9 cellular contexts compared by ENCODE assay signal in the genomic region with DNA sequence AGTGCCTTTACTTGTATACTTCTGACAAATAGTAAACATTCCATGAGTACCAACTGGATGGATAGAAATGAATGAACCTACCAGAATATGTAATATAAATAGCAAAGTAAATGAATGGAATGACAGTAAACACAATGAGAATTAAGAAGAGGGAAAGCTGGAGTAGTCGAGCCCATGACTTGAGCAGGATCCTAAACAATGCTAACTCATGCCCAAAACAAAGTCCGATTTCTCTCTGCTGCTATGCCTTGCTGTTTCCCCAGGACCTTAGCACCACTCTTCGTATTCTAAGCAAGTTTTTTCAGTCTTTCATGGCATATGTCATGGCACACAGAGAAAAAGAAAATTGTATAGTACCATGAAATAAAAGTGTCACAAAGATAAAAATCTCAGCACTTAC. TPM values are rescaled to one million over a fixed set of nuclear protein-coding genes. Genes with fewer than 3 reads are reported as not detected.
DNase-seq lines count a peak whose midpoint lies in the region; ATAC-seq and TF ChIP-seq lines count a peak whose summit lies in the region.
"Had no signal": no experiment of that assay in that cellular context is flagged by ENCODE, and none has a peak within 500 bp of the region (broad histone marks: within the 10 kb centered on the region; RNA-seq: fewer than 3 reads in every experiment).

No MANE protein-coding gene starts in this region.

- no peaks in the 10 kb centered on the region for H3K9me3 Mint-ChIP-seq in CD8-positive, alpha-beta memory T cell

- H3K36me3 ChIP-seq in CD8-positive, alpha-beta memory T cell (ENCODE audit: insufficient read depth, low read length) = no peaks in the 10 kb centered on the region
- H3K36me3 ChIP-seq in MG63 (peaks cover 27% of the 10 kb centered on the region), neuron (ENCODE audit: insufficient read depth, low read length) (peaks cover 12% of the 10 kb centered on the region)

- CTCF ChIA-PET in CD8-positive, alpha-beta memory T cell (lab: Charles Lee) = no interaction called here

- H3K27me3 Mint-ChIP-seq in CD8-positive, alpha-beta memory T cell = no peaks in the 10 kb centered on the region

- H3K36me3 Mint-ChIP-seq in CD8-positive, alpha-beta memory T cell = peaks cover 0 to 39% (median 4%) of the 10 kb centered on the region in 3 donors

- DNase-seq in CD8-positive, alpha-beta memory T cell = no peak
- DNase-seq in MG63 (no peak), dorsolateral prefrontal cortex (no peak), SW 1271 (lab: John Stamatoyannopoulos, UW) (no peak), foreskin keratinocyte (no peak), AG20443 (ENCODE audit: low spot score) (no peak), hippocampal formation (lab: John Stamatoyannopoulos, UW) (no peak)

- no peaks in the 10 kb centered on the region for H3K27me3 ChIP-seq in CD8-positive, alpha-beta memory T cell (ENCODE audit: insufficient read depth, low read length, poor library complexity, severe bottlenecking)
- no peaks in the 10 kb centered on the region for H3K27me3 ChIP-seq in MG63
- H3K27me3 ChIP-seq in dorsolateral prefrontal cortex = no peaks in the 10 kb centered on the region
- no peaks in the 10 kb centered on the region for H3K27me3 ChIP-seq in neuron (ENCODE audit: insufficient read depth, low read length)
- no peaks in the 10 kb centered on the region for H3K27me3 ChIP-seq in foreskin keratinocyte

- POLR2A ChIA-PET in CD8-positive, alpha-beta memory T cell (lab: Charles Lee) = interaction anchor here (2.3 kb wide), 1 partner anchor 62 kb away, joined by 22 read pairs; the partner anchor contains the start of genes NCBP1 and TSTD2

- H3K4me3 ChIP-seq in CD8-positive, alpha-beta memory T cell (ENCODE audit: low read length) = peak overlapping the region; percentile 78
- 0 out of 2 replicates have a peak overlapping the region, but pooled peaks have one; percentile 2 for H3K4me3 ChIP-seq in MG63
- H3K4me3 ChIP-seq in dorsolateral prefrontal cortex = peak overlapping the region in 57 of 59 donors; percentile 8 to 99 (median 89)
- peak overlapping the region; percentile 69 for H3K4me3 ChIP-seq in neuron (ENCODE audit: low read length)

- intact Hi-C loops in dorsolateral prefrontal cortex (cut with DNase I) = loop anchor here (5.0 to 10.0 kb wide), 5 partner anchors 63 to 559 kb away; partner anchors contain the start of genes ANP32B (in 1 of the 2), NCBP1 (in 1 of the 2), TBC1D2 (in 1 of the 2) and TRMO (in 1 of the 2)

- no peak overlapping the region for H3K27ac ChIP-seq in CD8-positive, alpha-beta memory T cell (ENCODE audit: low read depth, low read length)
- H3K27ac ChIP-seq in dorsolateral prefrontal cortex (peak overlapping the region in 4 of 59 donors; percentile 92 to 97 (median 94)), foreskin keratinocyte (no peak overlapping the region)

- ATAC-seq in foreskin keratinocyte = no peak
- ATAC-seq: sciatic nerve had no signal

- no peaks in the 10 kb centered on the region for H3K9me3 ChIP-seq in CD8-positive, alpha-beta memory T cell (ENCODE audit: low read length)
- H3K9me3 ChIP-seq in MG63 (no peaks in the 10 kb centered on the region), neuron (ENCODE audit: low read length) (no peaks in the 10 kb centered on the region)

- H3K27ac Mint-ChIP-seq in CD8-positive, alpha-beta memory T cell = peak overlapping the region in 5 of 8 donors; percentile 48 to 98 (median 95)

- peaks cover 38% of the 10 kb centered on the region for H3K4me1 ChIP-seq in CD8-positive, alpha-beta memory T cell (ENCODE audit: insufficient read depth, low read length)
- H3K4me1 ChIP-seq in neuron (ENCODE audit: insufficient read depth, low read length) (peaks cover 15% of the 10 kb centered on the region), foreskin keratinocyte (peaks cover 6% of the 10 kb centered on the region)

- TF ChIP-seq CTCF in dorsolateral prefrontal cortex (IDR thresholded peaks at IDR 0.05 in 54 of 56, conservative IDR thresholded peaks at IDR 0.05 in 2 of 56; ENCODE audit: low read depth in 1 of 56, partially characterized antibody in 56 of 56) (no peak), foreskin keratinocyte (conservative IDR thresholded peaks at IDR 0.05) (no peak)

- peaks cover 52 to 58% (median 56%) of the 10 kb centered on the region in 3 donors for H3K4me1 Mint-ChIP-seq in CD8-positive, alpha-beta memory T cell

- no peak overlapping the region for H2AFZ ChIP-seq in neuron (ENCODE audit: low read depth, low read length)

- H3K4me3 Mint-ChIP-seq in CD8-positive, alpha-beta memory T cell = peak overlapping the region; percentile 17 to 96 (median 92)

RNA-seq across cellular contexts. Expression of gene XPA, which starts 1.8 kb away (rescaled TPM):
- 10 to 100 TPM; 11.2 to 13.0 TPM for total RNA-seq in CD8-positive, alpha-beta memory T cell
- 37.9 TPM for polyA plus RNA-seq in CD8-positive, alpha-beta memory T cell
- 4.9 and 15.5 TPM in 2 replicates for total RNA-seq in MG63 (2014; rRNA removed; shearing (Covaris generic); ENCODE audit: low replicate concordance)
- total RNA-seq in dorsolateral prefrontal cortex (10 to 100 TPM; 12.5 to 32.8 (median 21.9) TPM), foreskin keratinocyte (7.8 and 7.9 TPM in 2 replicates)
- 7.4 and 7.7 TPM in 2 replicates for polyA plus RNA-seq in foreskin keratinocyte

Comparison
In these comparisons a context has a peak if more than half of its experiments do, and no peak if none do; other contexts are left out.
1. H3K4me3 ChIP-seq: peak in every context shown above with its lines; median percentile 89 in dorsolateral prefrontal cortex; 78 in CD8-positive, alpha-beta memory T cell; 69 in neuron; 2 in MG63.